ENCODE assay signal across 8 cellular contexts in genomic region chr3:122382888-122383666, GRCh38. TPM values are rescaled to one million over a fixed set of nuclear protein-coding genes. Genes with fewer than 3 reads are reported as not detected.
DNase-seq lines count a peak whose midpoint lies in the region; ATAC-seq and TF ChIP-seq lines count a peak whose summit lies in the region.

MIX23 (minus strand) TSS chr3:122383231; CDS start chr3:122383224, 7 bp downstream.

- DNase-seq in GM13977 (ENCODE audit: low spot score) (peak; percentile 84), NCI-H2171 (lab: John Stamatoyannopoulos, UW) (peak; percentile 85), UCSD-AML1 (lab: John Stamatoyannopoulos, UW; ENCODE audit: unreplicated experiment) (peak; percentile 86), iPS DF 6.9 (ENCODE audit: low read depth, low spot score) (peak; percentile 57), gastrocnemius medialis (peak; percentile 82 to 87)

- peaks cover 27% of the 10 kb centered on the region for H3K36me3 Mint-ChIP-seq in brain

- intact Hi-C loops in gastrocnemius medialis (cut with DNase I; ENCODE audit: low total_unique reads), result loop anchor here (1.0 to 10.0 kb wide), 7 partner anchors 131 to 1202 kb away; partner anchors contain the start of genes EAF2, GOLGB1, HACD2 and IQCB1

- peak within 1 kb of the TSS; percentile 95 to 100 (median 99) for H3K27ac Mint-ChIP-seq in brain

- no peaks in the 10 kb centered on the region for H3K27me3 ChIP-seq in iPS DF 6.9 (ENCODE audit: control insufficient read depth, insufficient read depth, low read length)
- H3K27me3 ChIP-seq in gastrocnemius medialis, result no peaks in the 10 kb centered on the region

- no peaks in the 10 kb centered on the region for H3K27me3 Mint-ChIP-seq in brain

- H3K9me3 ChIP-seq in iPS DF 6.9 (ENCODE audit: control insufficient read depth, insufficient read depth, low read length) (no peaks in the 10 kb centered on the region), gastrocnemius medialis (no peaks in the 10 kb centered on the region)

- H3K4me3 Mint-ChIP-seq in brain, result peak within 1 kb of the TSS; percentile 91 to 97 (median 92)

- H3K4me1 ChIP-seq in iPS DF 6.9 (ENCODE audit: control insufficient read depth, insufficient read depth, low read length) (no peaks in the 10 kb centered on the region), gastrocnemius medialis (peaks cover 24% of the 10 kb centered on the region in 2 donors)

- H3K27ac ChIP-seq in iPS DF 6.9 (ENCODE audit: low read length), result no peak within 1 kb of the TSS
- peak within 1 kb of the TSS; percentile 89 to 97 (median 93) for H3K27ac ChIP-seq in gastrocnemius medialis

- H3K36me3 ChIP-seq in iPS DF 6.9 (ENCODE audit: control insufficient read depth, insufficient read depth, low read length) (no peaks in the 10 kb centered on the region), gastrocnemius medialis (peaks cover 0 to 4% of the 10 kb centered on the region in 2 donors)

- in situ Hi-C loops in GM13977 (cut with MboI; ENCODE audit: low pct_unique_long_range_greater_than_20kb, low sequenced_read_pairs, unreplicated experiment), result no loop called here
- in situ Hi-C loops in gastrocnemius medialis (cut with MboI; ENCODE audit: low sequenced_read_pairs in 4 of 4), result loop anchor here in 2 of 4 donors (10.0 to 25.0 kb wide), 3 partner anchors 132 to 846 kb away; partner anchors contain the start of genes KPNA1 (in 2 of the 2), HSPBAP1 (in 1 of the 2), POLQ (in 1 of the 2) and SLC49A4 (in 1 of the 2)

- H3K4me3 ChIP-seq in iPS DF 6.9 (ENCODE audit: low read length), result peak within 1 kb of the TSS; percentile 98
- peak within 1 kb of the TSS; percentile 73 to 96 (median 86) for H3K4me3 ChIP-seq in gastrocnemius medialis

- ATAC-seq in HG03045 (IDR thresholded peaks at IDR 0.05; ENCODE audit: unreplicated experiment) (peak; percentile 42), gastrocnemius medialis (peak; percentile 80), GM21528 (IDR thresholded peaks at IDR 0.05; ENCODE audit: low FRiP score, unreplicated experiment) (no peak)

- peaks cover 77% of the 10 kb centered on the region for H3K4me1 Mint-ChIP-seq in brain

- peak; percentile 33 to 63 for TF ChIP-seq POLR2A in gastrocnemius medialis (IDR thresholded peaks at IDR 0.05)

- WGBS in iPS DF 6.9 (ENCODE audit: insufficient coverage, insufficient read length), result no CpG with 5 or more reads among the region's 31 CpGs

- TF ChIP-seq CTCF in GM13977 (IDR thresholded peaks at IDR 0.05; ENCODE audit: extremely low read depth, insufficient read depth, missing control alignments), result no peak
- no peak for TF ChIP-seq CTCF in brain (conservative IDR thresholded peaks at IDR 0.05)
- no peak for TF ChIP-seq CTCF in gastrocnemius medialis (IDR thresholded peaks at IDR 0.05 in 4 of 5, conservative IDR thresholded peaks at IDR 0.05 in 1 of 5)

- peaks cover 0 to 25% (median 10%) of the 10 kb centered on the region in 5 experiments for H3K9me3 Mint-ChIP-seq in brain

RNA-seq across cellular contexts. Expression of gene MIX23, which starts in this region (rescaled TPM):
- polyA plus RNA-seq in brain (ENCODE audit: insufficient read depth, low read depth, low replicate concordance), result 15.0 TPM
- 10 to 100 TPM; 16.5 to 26.0 (median 23.7) TPM for total RNA-seq in gastrocnemius medialis
